In genomic region chr11:134818531-134818930, GRCh38 we compare ENCODE assay signal across 2 cellular contexts.
TF ChIP-seq lines count a peak whose summit lies in the region.

No MANE protein-coding gene starts in this region.

TF ChIP-seq in HepG2, 621 proteins besides CTCF, POLR2A, EP300 and RAD21 (continues in another document):
- TF ChIP-seq STAT6 (CRISPR knock-in tag; IDR thresholded peaks at IDR 0.05; ENCODE audit: borderline replicate concordance), result no peak
- no peak for TF ChIP-seq IKZF1 (IDR thresholded peaks at IDR 0.05)
- no peak for TF ChIP-seq KIAA2018 (CRISPR knock-in tag; IDR thresholded peaks at IDR 0.05; ENCODE audit: borderline replicate concordance)
- TF ChIP-seq SIX1 (CRISPR knock-in tag; IDR thresholded peaks at IDR 0.05; ENCODE audit: borderline replicate concordance), result no peak
- TF ChIP-seq, protein P1, sequence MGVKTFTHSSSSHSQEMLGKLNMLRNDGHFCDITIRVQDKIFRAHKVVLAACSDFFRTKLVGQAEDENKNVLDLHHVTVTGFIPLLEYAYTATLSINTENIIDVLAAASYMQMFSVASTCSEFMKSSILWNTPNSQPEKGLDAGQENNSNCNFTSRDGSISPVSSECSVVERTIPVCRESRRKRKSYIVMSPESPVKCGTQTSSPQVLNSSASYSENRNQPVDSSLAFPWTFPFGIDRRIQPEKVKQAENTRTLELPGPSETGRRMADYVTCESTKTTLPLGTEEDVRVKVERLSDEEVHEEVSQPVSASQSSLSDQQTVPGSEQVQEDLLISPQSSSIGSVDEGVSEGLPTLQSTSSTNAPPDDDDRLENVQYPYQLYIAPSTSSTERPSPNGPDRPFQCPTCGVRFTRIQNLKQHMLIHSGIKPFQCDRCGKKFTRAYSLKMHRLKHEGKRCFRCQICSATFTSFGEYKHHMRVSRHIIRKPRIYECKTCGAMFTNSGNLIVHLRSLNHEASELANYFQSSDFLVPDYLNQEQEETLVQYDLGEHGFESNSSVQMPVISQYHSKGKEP (CRISPR knock-in tag; IDR thresholded peaks at IDR 0.05), result no peak
- no peak for TF ChIP-seq HNRNPK (IDR thresholded peaks at IDR 0.05; ENCODE audit: low read depth, low read length, poor library complexity, severe bottlenecking)
- no peak for TF ChIP-seq NR2F1 (CRISPR knock-in tag; IDR thresholded peaks at IDR 0.05)
- no peak for TF ChIP-seq TOE1 (CRISPR knock-in tag; IDR thresholded peaks at IDR 0.05)
- no peak for TF ChIP-seq ZNF572 (CRISPR knock-in tag; IDR thresholded peaks at IDR 0.05)
- TF ChIP-seq NFE2L1 (CRISPR knock-in tag; IDR thresholded peaks at IDR 0.05; ENCODE audit: borderline replicate concordance), result no peak
- TF ChIP-seq TBX2 (CRISPR knock-in tag; IDR thresholded peaks at IDR 0.05; ENCODE audit: borderline replicate concordance), result no peak
- no peak for TF ChIP-seq HOXD1 (CRISPR knock-in tag; IDR thresholded peaks at IDR 0.05)

TF ChIP-seq in WTC11, 78 proteins besides CTCF, POLR2A, EP300 and RAD21 (continued from another document):
- no peak for TF ChIP-seq FOXP4 (CRISPR knock-in tag; IDR thresholded peaks at IDR 0.05)
- TF ChIP-seq GABPB1 (CRISPR knock-in tag; IDR thresholded peaks at IDR 0.05), result no peak
- no peak for TF ChIP-seq EMX1 (CRISPR knock-in tag; IDR thresholded peaks at IDR 0.05)
- TF ChIP-seq, protein P2, sequence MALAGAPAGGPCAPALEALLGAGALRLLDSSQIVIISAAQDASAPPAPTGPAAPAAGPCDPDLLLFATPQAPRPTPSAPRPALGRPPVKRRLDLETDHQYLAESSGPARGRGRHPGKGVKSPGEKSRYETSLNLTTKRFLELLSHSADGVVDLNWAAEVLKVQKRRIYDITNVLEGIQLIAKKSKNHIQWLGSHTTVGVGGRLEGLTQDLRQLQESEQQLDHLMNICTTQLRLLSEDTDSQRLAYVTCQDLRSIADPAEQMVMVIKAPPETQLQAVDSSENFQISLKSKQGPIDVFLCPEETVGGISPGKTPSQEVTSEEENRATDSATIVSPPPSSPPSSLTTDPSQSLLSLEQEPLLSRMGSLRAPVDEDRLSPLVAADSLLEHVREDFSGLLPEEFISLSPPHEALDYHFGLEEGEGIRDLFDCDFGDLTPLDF (CRISPR knock-in tag; IDR thresholded peaks at IDR 0.05), result no peak
- TF ChIP-seq MYBL2 (CRISPR knock-in tag; IDR thresholded peaks at IDR 0.05), result no peak
- no peak for TF ChIP-seq AR (CRISPR knock-in tag; IDR thresholded peaks at IDR 0.05)
- TF ChIP-seq, protein P3, sequence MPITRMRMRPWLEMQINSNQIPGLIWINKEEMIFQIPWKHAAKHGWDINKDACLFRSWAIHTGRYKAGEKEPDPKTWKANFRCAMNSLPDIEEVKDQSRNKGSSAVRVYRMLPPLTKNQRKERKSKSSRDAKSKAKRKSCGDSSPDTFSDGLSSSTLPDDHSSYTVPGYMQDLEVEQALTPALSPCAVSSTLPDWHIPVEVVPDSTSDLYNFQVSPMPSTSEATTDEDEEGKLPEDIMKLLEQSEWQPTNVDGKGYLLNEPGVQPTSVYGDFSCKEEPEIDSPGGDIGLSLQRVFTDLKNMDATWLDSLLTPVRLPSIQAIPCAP (CRISPR knock-in tag; IDR thresholded peaks at IDR 0.05), result no peak
- no peak for TF ChIP-seq AFF4 (CRISPR knock-in tag; IDR thresholded peaks at IDR 0.05; ENCODE audit: borderline replicate concordance)
- TF ChIP-seq ETV6 (CRISPR knock-in tag; IDR thresholded peaks at IDR 0.05), result no peak
- no peak for TF ChIP-seq TEAD1 (CRISPR knock-in tag; IDR thresholded peaks at IDR 0.05)
- no peak for TF ChIP-seq ZNF423 (CRISPR knock-in tag; IDR thresholded peaks at IDR 0.05)
